Comparison of ENCODE assay signal across 1 cellular context in the genomic region with DNA sequence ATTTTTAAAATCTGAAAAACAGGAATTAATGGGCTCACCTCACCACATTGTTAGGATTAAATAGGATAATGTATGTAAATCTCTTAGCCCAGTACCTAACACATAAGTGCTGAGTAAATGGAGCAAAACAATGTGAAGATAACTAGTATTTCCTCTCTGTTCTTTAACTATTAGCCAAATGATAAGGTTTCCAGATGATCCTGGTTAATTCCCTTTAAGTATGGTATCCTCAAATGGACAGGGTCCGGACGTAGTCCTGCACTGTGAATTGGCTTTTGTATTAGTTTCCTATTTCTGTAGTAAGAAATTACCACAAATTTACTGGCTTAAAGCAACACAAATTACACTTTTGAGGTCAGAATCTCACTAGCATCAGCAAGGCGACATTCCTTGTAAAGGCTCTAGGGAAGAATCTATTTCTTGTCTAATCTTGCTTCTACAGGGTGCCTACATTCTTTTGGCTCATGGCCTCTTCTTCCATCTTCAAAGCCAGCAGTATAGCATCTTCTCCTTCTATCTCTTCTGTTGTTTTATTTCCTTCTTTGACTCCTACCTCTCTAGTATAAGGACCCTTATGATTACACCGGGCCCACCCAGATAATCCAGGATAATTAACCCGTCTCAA.
TF ChIP-seq lines count a peak whose summit lies in the region.

No MANE protein-coding gene starts in this region.

TF ChIP-seq in WTC11, 78 proteins besides CTCF, POLR2A, EP300 and RAD21 (continued from another document):
- TF ChIP-seq, protein P1, sequence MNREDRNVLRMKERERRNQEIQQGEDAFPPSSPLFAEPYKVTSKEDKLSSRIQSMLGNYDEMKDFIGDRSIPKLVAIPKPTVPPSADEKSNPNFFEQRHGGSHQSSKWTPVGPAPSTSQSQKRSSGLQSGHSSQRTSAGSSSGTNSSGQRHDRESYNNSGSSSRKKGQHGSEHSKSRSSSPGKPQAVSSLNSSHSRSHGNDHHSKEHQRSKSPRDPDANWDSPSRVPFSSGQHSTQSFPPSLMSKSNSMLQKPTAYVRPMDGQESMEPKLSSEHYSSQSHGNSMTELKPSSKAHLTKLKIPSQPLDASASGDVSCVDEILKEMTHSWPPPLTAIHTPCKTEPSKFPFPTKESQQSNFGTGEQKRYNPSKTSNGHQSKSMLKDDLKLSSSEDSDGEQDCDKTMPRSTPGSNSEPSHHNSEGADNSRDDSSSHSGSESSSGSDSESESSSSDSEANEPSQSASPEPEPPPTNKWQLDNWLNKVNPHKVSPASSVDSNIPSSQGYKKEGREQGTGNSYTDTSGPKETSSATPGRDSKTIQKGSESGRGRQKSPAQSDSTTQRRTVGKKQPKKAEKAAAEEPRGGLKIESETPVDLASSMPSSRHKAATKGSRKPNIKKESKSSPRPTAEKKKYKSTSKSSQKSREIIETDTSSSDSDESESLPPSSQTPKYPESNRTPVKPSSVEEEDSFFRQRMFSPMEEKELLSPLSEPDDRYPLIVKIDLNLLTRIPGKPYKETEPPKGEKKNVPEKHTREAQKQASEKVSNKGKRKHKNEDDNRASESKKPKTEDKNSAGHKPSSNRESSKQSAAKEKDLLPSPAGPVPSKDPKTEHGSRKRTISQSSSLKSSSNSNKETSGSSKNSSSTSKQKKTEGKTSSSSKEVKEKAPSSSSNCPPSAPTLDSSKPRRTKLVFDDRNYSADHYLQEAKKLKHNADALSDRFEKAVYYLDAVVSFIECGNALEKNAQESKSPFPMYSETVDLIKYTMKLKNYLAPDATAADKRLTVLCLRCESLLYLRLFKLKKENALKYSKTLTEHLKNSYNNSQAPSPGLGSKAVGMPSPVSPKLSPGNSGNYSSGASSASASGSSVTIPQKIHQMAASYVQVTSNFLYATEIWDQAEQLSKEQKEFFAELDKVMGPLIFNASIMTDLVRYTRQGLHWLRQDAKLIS (CRISPR knock-in tag; IDR thresholded peaks at IDR 0.05; ENCODE audit: borderline replicate concordance), result no peak
- TF ChIP-seq RELA (CRISPR knock-in tag; IDR thresholded peaks at IDR 0.05; ENCODE audit: borderline replicate concordance), result no peak
- TF ChIP-seq GTF2I (CRISPR knock-in tag; conservative IDR thresholded peaks at IDR 0.05), result no peak
- TF ChIP-seq, protein P2, sequence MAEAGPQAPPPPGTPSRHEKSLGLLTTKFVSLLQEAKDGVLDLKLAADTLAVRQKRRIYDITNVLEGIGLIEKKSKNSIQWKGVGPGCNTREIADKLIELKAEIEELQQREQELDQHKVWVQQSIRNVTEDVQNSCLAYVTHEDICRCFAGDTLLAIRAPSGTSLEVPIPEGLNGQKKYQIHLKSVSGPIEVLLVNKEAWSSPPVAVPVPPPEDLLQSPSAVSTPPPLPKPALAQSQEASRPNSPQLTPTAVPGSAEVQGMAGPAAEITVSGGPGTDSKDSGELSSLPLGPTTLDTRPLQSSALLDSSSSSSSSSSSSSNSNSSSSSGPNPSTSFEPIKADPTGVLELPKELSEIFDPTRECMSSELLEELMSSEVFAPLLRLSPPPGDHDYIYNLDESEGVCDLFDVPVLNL (CRISPR knock-in tag; IDR thresholded peaks at IDR 0.05; ENCODE audit: borderline replicate concordance, low read depth), result no peak
- no peak for TF ChIP-seq NFATC4 (CRISPR knock-in tag; IDR thresholded peaks at IDR 0.05)
- TF ChIP-seq KAT7 (CRISPR knock-in tag; IDR thresholded peaks at IDR 0.05; ENCODE audit: borderline replicate concordance), result no peak
- TF ChIP-seq SMAD3 (CRISPR knock-in tag; IDR thresholded peaks at IDR 0.05; ENCODE audit: borderline replicate concordance), result no peak
- no peak for TF ChIP-seq RORB (CRISPR knock-in tag; IDR thresholded peaks at IDR 0.05)
- no peak for TF ChIP-seq ZNF416 (CRISPR knock-in tag; IDR thresholded peaks at IDR 0.05)
- TF ChIP-seq, protein P3, sequence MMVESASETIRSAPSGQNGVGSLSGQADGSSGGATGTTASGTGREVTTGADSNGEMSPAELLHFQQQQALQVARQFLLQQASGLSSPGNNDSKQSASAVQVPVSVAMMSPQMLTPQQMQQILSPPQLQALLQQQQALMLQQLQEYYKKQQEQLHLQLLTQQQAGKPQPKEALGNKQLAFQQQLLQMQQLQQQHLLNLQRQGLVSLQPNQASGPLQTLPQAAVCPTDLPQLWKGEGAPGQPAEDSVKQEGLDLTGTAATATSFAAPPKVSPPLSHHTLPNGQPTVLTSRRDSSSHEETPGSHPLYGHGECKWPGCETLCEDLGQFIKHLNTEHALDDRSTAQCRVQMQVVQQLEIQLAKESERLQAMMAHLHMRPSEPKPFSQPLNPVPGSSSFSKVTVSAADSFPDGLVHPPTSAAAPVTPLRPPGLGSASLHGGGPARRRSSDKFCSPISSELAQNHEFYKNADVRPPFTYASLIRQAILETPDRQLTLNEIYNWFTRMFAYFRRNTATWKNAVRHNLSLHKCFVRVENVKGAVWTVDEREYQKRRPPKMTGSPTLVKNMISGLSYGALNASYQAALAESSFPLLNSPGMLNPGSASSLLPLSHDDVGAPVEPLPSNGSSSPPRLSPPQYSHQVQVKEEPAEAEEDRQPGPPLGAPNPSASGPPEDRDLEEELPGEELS (CRISPR knock-in tag; IDR thresholded peaks at IDR 0.05), result no peak
TF ChIP-seq in WTC11: peak in this region for 0.
